In genomic region chr1:21650400-21650799, GRCh38 we compare ENCODE assay signal across 32 cellular contexts. TPM values are rescaled to one million over a fixed set of nuclear protein-coding genes. Genes with fewer than 3 reads are reported as not detected.
DNase-seq lines count a peak whose midpoint lies in the region; ATAC-seq, FAIRE-seq and TF ChIP-seq lines count a peak whose summit lies in the region.
"Had no signal": no experiment of that assay in that cellular context is flagged by ENCODE, and none has a peak within 500 bp of the region (broad histone marks: within the 10 kb centered on the region; RNA-seq: fewer than 3 reads in every experiment).

No MANE protein-coding gene starts in this region.

- DNase-seq in T-helper 2 cell treated with Interferon-gamma antibody and Interleukin-4, amounts not matched to agents 5 μg/mL and 100 μg/mL, for 36 hours (ENCODE audit: low spot score), result no peak
- DNase-seq in T-helper 2 cell (no peak), activated B cell treated with CpG ODN at 0.5 μM for 24 hours (no peak), kidney (no peak), stomach (peak; percentile 36), Ammon's horn (ENCODE audit: low spot score) (no peak)
- DNase-seq: 8988T; activated T-cell treated with anti-CD3 and anti-CD28 coated beads, Interleukin-2, amount 50 U/mL, for 4 hours; AML-193; brain microvascular endothelial cell; CD8-positive, alpha-beta memory T cell; DMS153; effector CD8-positive, alpha-beta T cell; erythroblast; kidney glomerular epithelial cell; MM.1S; NCI-H1417; NCI-H2081 treated with DMSO at 0.1 percent for 48 hours; NCI-H774; stimulated activated CD4-positive, alpha-beta T cell treated with anti-CD3 and anti-CD28 coated beads, Interleukin-4, amount 100 ng/mL, for 4 hours; stimulated activated naive B cell treated with anti-CD40 and anti-IgM and Interleukin-4, amounts not matched to agents 10 μg/mL and 1 μg/mL and 100 μg/mL, for 72 hours had no signal

- TF ChIP-seq EP300 in stomach (IDR thresholded peaks at IDR 0.05), result no peak

- H3K9me3 ChIP-seq in kidney (ENCODE audit: control insufficient read depth in 1 of 2, low read length in 2 of 2), result no peaks in the 10 kb centered on the region
- no peaks in the 10 kb centered on the region for H3K9me3 ChIP-seq in stomach
- H3K9me3 ChIP-seq: HAP-1, neutrophil, prostate gland, thoracic aorta had no signal

- CTCF ChIA-PET in activated B cell treated with CpG ODN at 0.5 μM for 24 hours (lab: Charles Lee), result no interaction called here

- TF ChIP-seq CTCF in activated B cell treated with CpG ODN at 0.5 μM for 24 hours (IDR thresholded peaks at IDR 0.05) (no peak), kidney (IDR thresholded peaks at IDR 0.05; ENCODE audit: borderline replicate concordance, extremely low read depth, insufficient read depth) (no peak), stomach (IDR thresholded peaks at IDR 0.05) (no peak)

- no peak for FAIRE-seq in kidney (lab: Jason Lieb, UNC)
- FAIRE-seq: GM12892, HTR-8/SVneo had no signal

- H3K4me1 ChIP-seq in kidney (ENCODE audit: control insufficient read depth in 1 of 2, insufficient read depth in 1 of 2, low read depth in 1 of 2, low read length in 2 of 2), result peaks cover 8 to 18% of the 10 kb centered on the region in 2 donors
- peaks cover 18 to 31% (median 24%) of the 10 kb centered on the region in 4 donors for H3K4me1 ChIP-seq in stomach

- peaks cover 34% of the 10 kb centered on the region for H3K27me3 Mint-ChIP-seq in T-helper 2 cell treated with Interferon-gamma antibody and Interleukin-4, amounts not matched to agents 5 μg/mL and 100 μg/mL, for 36 hours (ENCODE audit: low read depth)
- peaks cover 28% of the 10 kb centered on the region for H3K27me3 Mint-ChIP-seq in activated B cell treated with CpG ODN at 0.5 μM for 24 hours

- H3K27me3 ChIP-seq in stomach, result peaks cover 3 to 60% (median 5%) of the 10 kb centered on the region in 3 donors

- peak overlapping the region in 1 of 2 donors; percentile 69 for H3K9ac ChIP-seq in kidney (ENCODE audit: low read length in 2 of 2)
- H3K9ac ChIP-seq: KMS-11 had no signal

- 31 to 66% (median 52%) methylated on average over 6 to 9 of the region's 9 CpGs for WGBS in stomach, 5 donors

- ATAC-seq in activated B cell treated with CpG ODN at 0.5 μM for 24 hours (ENCODE audit: low read depth) (no peak), HG02763 (IDR thresholded peaks at IDR 0.05; ENCODE audit: unreplicated experiment) (no peak), GM21390 (IDR thresholded peaks at IDR 0.05; ENCODE audit: unreplicated experiment) (no peak)

- POLR2A ChIA-PET in activated B cell treated with CpG ODN at 0.5 μM for 24 hours (lab: Charles Lee), result no interaction called here

- H3K9me3 Mint-ChIP-seq in T-helper 2 cell treated with Interferon-gamma antibody and Interleukin-4, amounts not matched to agents 5 μg/mL and 100 μg/mL, for 36 hours, result no peaks in the 10 kb centered on the region
- no peaks in the 10 kb centered on the region for H3K9me3 Mint-ChIP-seq in activated B cell treated with CpG ODN at 0.5 μM for 24 hours
- H3K9me3 Mint-ChIP-seq: activated T-cell treated with anti-CD3 and anti-CD28 coated beads, Interleukin-2, amount 50 U/mL, for 4 hours; CD8-positive, alpha-beta memory T cell; stimulated activated naive B cell treated with anti-CD40 and anti-IgM and Interleukin-4, amounts not matched to agents 10 μg/mL and 1 μg/mL and 100 μg/mL, for 72 hours had no signal

- H3K36me3 ChIP-seq in kidney (ENCODE audit: control insufficient read depth in 1 of 2, insufficient read depth in 2 of 2, low read length in 2 of 2), result peaks cover 0 to 2% of the 10 kb centered on the region in 2 donors
- H3K36me3 ChIP-seq in stomach, result no peaks in the 10 kb centered on the region
- H3K36me3 ChIP-seq: brain microvascular endothelial cell, HAP-1, neutrophil, prostate gland, thoracic aorta had no signal

- peak overlapping the region; percentile 64 to 75 for H3K27ac ChIP-seq in kidney (ENCODE audit: low read depth in 2 of 2, low read length in 2 of 2)
- peak overlapping the region in 4 of 5 donors; percentile 15 to 71 (median 56) for H3K27ac ChIP-seq in stomach
- H3K27ac ChIP-seq: brain microvascular endothelial cell, KMS-11, neutrophil, prostate gland, RWPE1, thoracic aorta had no signal

- no peak overlapping the region for H3K4me3 ChIP-seq in kidney (ENCODE audit: low read length in 2 of 2)
- H3K4me3 ChIP-seq in stomach, result no peak overlapping the region
- H3K4me3 ChIP-seq: HAP-1, lung had no signal

- TF ChIP-seq POLR2A in stomach (IDR thresholded peaks at IDR 0.05), result no peak

- no peaks in the 10 kb centered on the region for H3K36me3 Mint-ChIP-seq in T-helper 2 cell treated with Interferon-gamma antibody and Interleukin-4, amounts not matched to agents 5 μg/mL and 100 μg/mL, for 36 hours (ENCODE audit: low read depth)
- no peaks in the 10 kb centered on the region for H3K36me3 Mint-ChIP-seq in activated B cell treated with CpG ODN at 0.5 μM for 24 hours (ENCODE audit: low read depth)
- H3K36me3 Mint-ChIP-seq: CD8-positive, alpha-beta memory T cell; stimulated activated naive B cell treated with anti-CD40 and anti-IgM and Interleukin-4, amounts not matched to agents 10 μg/mL and 1 μg/mL and 100 μg/mL, for 72 hours had no signal

- intact Hi-C loops in activated B cell treated with CpG ODN at 0.5 μM for 24 hours (cut with micrococcal nuclease) (loop anchor here (10.0 kb wide), 1 partner anchor 396 kb away; no protein-coding TSS in a partner anchor), kidney (cut with DNase I) (no loop called here), stomach (cut with DNase I; ENCODE audit: low total_unique reads) (loop anchor here (10.0 kb wide), 1 partner anchor 136 kb away; no protein-coding TSS in a partner anchor)

- no peak overlapping the region for H3K27ac Mint-ChIP-seq in T-helper 2 cell treated with Interferon-gamma antibody and Interleukin-4, amounts not matched to agents 5 μg/mL and 100 μg/mL, for 36 hours
- H3K27ac Mint-ChIP-seq in activated B cell treated with CpG ODN at 0.5 μM for 24 hours, result no peak overlapping the region
- H3K27ac Mint-ChIP-seq: stimulated activated naive B cell treated with anti-CD40 and anti-IgM and Interleukin-4, amounts not matched to agents 10 μg/mL and 1 μg/mL and 100 μg/mL, for 72 hours had no signal

- peak overlapping the region; percentile 34 for H3K4me3 Mint-ChIP-seq in T-helper 2 cell treated with Interferon-gamma antibody and Interleukin-4, amounts not matched to agents 5 μg/mL and 100 μg/mL, for 36 hours
- H3K4me3 Mint-ChIP-seq in activated B cell treated with CpG ODN at 0.5 μM for 24 hours, result peak overlapping the region; percentile 15

- H3K4me1 Mint-ChIP-seq in T-helper 2 cell treated with Interferon-gamma antibody and Interleukin-4, amounts not matched to agents 5 μg/mL and 100 μg/mL, for 36 hours (ENCODE audit: low read depth), result peaks cover 9% of the 10 kb centered on the region
- peaks cover 19% of the 10 kb centered on the region for H3K4me1 Mint-ChIP-seq in activated B cell treated with CpG ODN at 0.5 μM for 24 hours

RNA-seq across cellular contexts. Expression of gene RAP1GAP, which starts 18.8 kb away (rescaled TPM):
- 0.54 and 0.60 TPM in 2 replicates for total RNA-seq in activated B cell treated with CpG ODN at 0.5 μM for 24 hours
- 39.2 TPM for total RNA-seq in kidney
- polyA plus RNA-seq in kidney (ENCODE audit: insufficient read depth, low read depth, low replicate concordance), result 200 TPM
- total RNA-seq in stomach, result 100 to 1,000 TPM in 1 of 5 donors, 10 to 100 TPM in 4; 21.1 to 117 (median 60.6) TPM
- polyA plus RNA-seq in stomach, result 10 to 100 TPM; 48.6 to 98.3 (median 57.9) TPM
- polyA plus RNA-seq: CD8-positive, alpha-beta memory T cell had no signal

Comparison
In these comparisons a context has a peak if more than half of its experiments do, and no peak if none do; other contexts are left out.
1. RNA of gene RAP1GAP, which starts 18.8 kb away (total RNA-seq): 21.1 to 117 TPM in stomach and 39.2 TPM in kidney (single experiment); 0.54 to 0.60 TPM in activated B cell treated with CpG ODN at 0.5 μM for 24 hours; every median in the first group is over 10 times any median in the second.